ENCODE assay signal across 22 cellular contexts in genomic region chr2:106551466-106552130, GRCh38.
DNase-seq lines count a peak whose midpoint lies in the region; FAIRE-seq and TF ChIP-seq lines count a peak whose summit lies in the region.
"Had no signal": no experiment of that assay in that cellular context is flagged by ENCODE, and none has a peak within 500 bp of the region (broad histone marks: within the 10 kb centered on the region; RNA-seq: fewer than 3 reads in every experiment).

No MANE protein-coding gene starts in this region.

- no peak overlapping the region for H3K4me2 ChIP-seq in hepatocyte
- H3K4me2 ChIP-seq: A549 had no signal

- no peaks in the 10 kb centered on the region for H3K27me3 ChIP-seq in hepatocyte
- no peaks in the 10 kb centered on the region for H3K27me3 ChIP-seq in small intestine (ENCODE audit: control insufficient read depth in 2 of 2, insufficient read depth in 2 of 2, low read length in 2 of 2)
- H3K27me3 ChIP-seq in effector memory CD4-positive, alpha-beta T cell (replicated peaks; ENCODE audit: control insufficient read depth, insufficient read depth, low read length, poor library complexity, severe bottlenecking), result no peaks in the 10 kb centered on the region
- H3K27me3 ChIP-seq: BE2C had no signal

- H3K36me3 Mint-ChIP-seq in nephron progenitor cell (ENCODE audit: low read depth), result peaks cover 4% of the 10 kb centered on the region
- H3K36me3 Mint-ChIP-seq: CD14-positive monocyte; CD8-positive, alpha-beta T cell had no signal

- H4K20me1 ChIP-seq in hepatocyte (ENCODE audit: insufficient read depth, poor library complexity, severe bottlenecking), result no peaks in the 10 kb centered on the region

- DNase-seq in hepatocyte (ENCODE audit: low spot score), result peak; percentile 25
- no peak for DNase-seq in nephron progenitor cell
- DNase-seq in small intestine, result peak; percentile 17
- no peak for DNase-seq in NOMO-1 treated with DMSO at 0.1 percent for 48 hours (lab: John Stamatoyannopoulos, UW; ENCODE audit: unreplicated experiment)
- DNase-seq in activated CD4-positive, CD25-positive, alpha-beta regulatory T cell (lab: John Stamatoyannopoulos, UW), result no peak
- no peak for DNase-seq in effector memory CD4-positive, alpha-beta T cell
- no peak for DNase-seq in KG1 (lab: John Stamatoyannopoulos, UW)
- DNase-seq: BE2C; CD8-positive, alpha-beta T cell; COR-L47; DMS153; DMS79 treated with DMSO at 0.1 percent for 48 hours; EL; HCEC 1CT; HFFc6 had no signal

- peaks cover 38% of the 10 kb centered on the region for H3K4me1 Mint-ChIP-seq in nephron progenitor cell

- WGBS in hepatocyte (ENCODE audit: low lambda C conversion rate, missing lambda C conversion rate), result 67% methylated on average over 7 of the region's 7 CpGs
- WGBS in small intestine, 3 donors, result 47 to 62% (median 57%) methylated on average over 7 of the region's 7 CpGs

- H3K9me2 ChIP-seq in hepatocyte (replicated peaks; ENCODE audit: insufficient read depth), result no peaks in the 10 kb centered on the region

- no peak for TF ChIP-seq CTCF in VCaP (conservative IDR thresholded peaks at IDR 0.05)
- TF ChIP-seq CTCF in hepatocyte (IDR thresholded peaks at IDR 0.05; ENCODE audit: poor library complexity), result no peak
- no peak for TF ChIP-seq CTCF in nephron progenitor cell (IDR thresholded peaks at IDR 0.05)

- H3K4me3 ChIP-seq in hepatocyte (no peak overlapping the region), small intestine (ENCODE audit: low read depth in 1 of 2, low read length in 2 of 2) (no peak overlapping the region)
- no peak overlapping the region for H3K4me3 ChIP-seq in effector memory CD4-positive, alpha-beta T cell (ENCODE audit: insufficient read depth, low read depth, low read length, poor library complexity, severe bottlenecking)
- H3K4me3 ChIP-seq: A549 had no signal

- no peak overlapping the region for H2AFZ ChIP-seq in hepatocyte

- H3K36me3 ChIP-seq in hepatocyte (replicated peaks; ENCODE audit: insufficient read depth, low read depth), result no peaks in the 10 kb centered on the region
- no peaks in the 10 kb centered on the region for H3K36me3 ChIP-seq in small intestine (ENCODE audit: control insufficient read depth in 2 of 2, insufficient read depth in 2 of 2, low read length in 2 of 2)
- H3K36me3 ChIP-seq in effector memory CD4-positive, alpha-beta T cell (ENCODE audit: control insufficient read depth, insufficient read depth, low read length), result no peaks in the 10 kb centered on the region
- H3K36me3 ChIP-seq: BE2C had no signal

- H3K27ac ChIP-seq in VCaP (peak overlapping the region; percentile 71), hepatocyte (peak overlapping the region; percentile 66), small intestine (ENCODE audit: low read depth in 1 of 2, low read length in 1 of 2) (no peak overlapping the region)
- H3K27ac ChIP-seq in effector memory CD4-positive, alpha-beta T cell (ENCODE audit: insufficient read depth, low read length, poor library complexity, severe bottlenecking), result no peak overlapping the region
- H3K27ac ChIP-seq: A549 had no signal

- peak overlapping the region; percentile 25 for H3K27ac Mint-ChIP-seq in nephron progenitor cell
- H3K27ac Mint-ChIP-seq: CD8-positive, alpha-beta T cell; HFFc6 had no signal

- no peak for FAIRE-seq in small intestine (lab: Jason Lieb, UNC)
- FAIRE-seq: A549, D721Med, G401.6, GM12891, HTR-8/SVneo had no signal

- H3K4me1 ChIP-seq in hepatocyte (ENCODE audit: insufficient read depth) (peaks cover 7% of the 10 kb centered on the region), small intestine (ENCODE audit: control insufficient read depth in 2 of 2, insufficient read depth in 1 of 2, low read depth in 1 of 2, low read length in 1 of 2) (no peaks in the 10 kb centered on the region)
- no peaks in the 10 kb centered on the region for H3K4me1 ChIP-seq in effector memory CD4-positive, alpha-beta T cell (ENCODE audit: control insufficient read depth, insufficient read depth, low read length, poor library complexity, severe bottlenecking)
- H3K4me1 ChIP-seq: A549, BE2C had no signal

- H3K9me3 ChIP-seq in hepatocyte (ENCODE audit: low read depth), result no peaks in the 10 kb centered on the region
- H3K9me3 ChIP-seq in small intestine (ENCODE audit: control insufficient read depth, low read depth), result no peaks in the 10 kb centered on the region
- H3K9me3 ChIP-seq in effector memory CD4-positive, alpha-beta T cell (ENCODE audit: control insufficient read depth, low read length), result no peaks in the 10 kb centered on the region
- H3K9me3 ChIP-seq: A549, BE2C had no signal

- no peaks in the 10 kb centered on the region for H3K27me3 Mint-ChIP-seq in nephron progenitor cell (ENCODE audit: low read depth, poor library complexity)

- peaks cover 15% of the 10 kb centered on the region for H3K9me3 Mint-ChIP-seq in nephron progenitor cell
- H3K9me3 Mint-ChIP-seq: HFFc6 had no signal

- no peaks in the 10 kb centered on the region for H3K79me2 ChIP-seq in hepatocyte

- H3K4me3 Mint-ChIP-seq in nephron progenitor cell, result no peak overlapping the region
- H3K4me3 Mint-ChIP-seq: CD14-positive monocyte; CD8-positive, alpha-beta T cell; HFFc6 had no signal

Comparison
In these comparisons a context has a peak if more than half of its experiments do, and no peak if none do; other contexts are left out.
1. H3K27ac ChIP-seq: peak in VCaP (single experiment) and hepatocyte (single experiment); none in small intestine (0 of 2) and effector memory CD4-positive, alpha-beta T cell (single experiment).
2. DNase-seq: peak in hepatocyte (single experiment) and small intestine (single experiment); none in nephron progenitor cell (single experiment), NOMO-1 treated with DMSO at 0.1 percent for 48 hours (single experiment), activated CD4-positive, CD25-positive, alpha-beta regulatory T cell (0 of 4), effector memory CD4-positive, alpha-beta T cell (0 of 3) and KG1 (single experiment).